In genomic region chr1:20198918-20199317, GRCh38 we compare ENCODE assay signal across 1 cellular context.
TF ChIP-seq lines count a peak whose summit lies in the region.

No MANE protein-coding gene starts in this region.

TF ChIP-seq in K562, 482 proteins besides CTCF, POLR2A, EP300 and RAD21 (continued from another document and continues in another):
- peak; percentile 83 for TF ChIP-seq MGA (IDR thresholded peaks at IDR 0.05)
- TF ChIP-seq STAT6 (CRISPR knock-in tag; IDR thresholded peaks at IDR 0.05): no peak
- TF ChIP-seq TAF15 (IDR thresholded peaks at IDR 0.05; ENCODE audit: low read depth, low read length): no peak
- no peak for TF ChIP-seq ZNF518B (CRISPR knock-in tag; IDR thresholded peaks at IDR 0.05)
- TF ChIP-seq ZNF436 (CRISPR knock-in tag; IDR thresholded peaks at IDR 0.05): no peak
- no peak for TF ChIP-seq SAFB (IDR thresholded peaks at IDR 0.05; ENCODE audit: borderline replicate concordance, low read depth, low read length)
- TF ChIP-seq HIVEP1 (CRISPR knock-in tag; IDR thresholded peaks at IDR 0.05): no peak
- no peak for TF ChIP-seq SRSF3 (IDR thresholded peaks at IDR 0.05; ENCODE audit: insufficient read depth, low read length)
- no peak for TF ChIP-seq SAFB2 (IDR thresholded peaks at IDR 0.05; ENCODE audit: borderline replicate concordance, low read depth, low read length, severe bottlenecking)
- TF ChIP-seq LCOR (CRISPR knock-in tag; IDR thresholded peaks at IDR 0.05): no peak
- peak; percentile 72 for TF ChIP-seq BHLHE40 (IDR thresholded peaks at IDR 0.05; ENCODE audit: low read length)
- TF ChIP-seq RUNX1 (IDR thresholded peaks at IDR 0.05; ENCODE audit: low read depth): no peak
- peak; percentile 68; the same call in 1 of the 2 replicates for TF ChIP-seq MECOM (CRISPR knock-in tag; IDR thresholded peaks at IDR 0.05)
- no peak for TF ChIP-seq BRCA1 (IDR thresholded peaks at IDR 0.05)
- no peak for TF ChIP-seq BRCA1 (CRISPR knock-in tag; IDR thresholded peaks at IDR 0.05)
- TF ChIP-seq HLTF (IDR thresholded peaks at IDR 0.05): no peak
- no peak for TF ChIP-seq NKRF (IDR thresholded peaks at IDR 0.05; ENCODE audit: borderline replicate concordance)
- no peak for TF ChIP-seq ZFX (CRISPR knock-in tag; IDR thresholded peaks at IDR 0.05)
- peak; percentile 69 for TF ChIP-seq POLR2AphosphoS5 (IDR thresholded peaks at IDR 0.05; ENCODE audit: control insufficient read depth, insufficient read depth, low read depth, low read length)
- TF ChIP-seq SREBF1 (IDR thresholded peaks at IDR 0.05; ENCODE audit: borderline replicate concordance, low read depth, low read length): no peak
- TF ChIP-seq SP1 (CRISPR knock-in tag; IDR thresholded peaks at IDR 0.05): no peak
- TF ChIP-seq MCM7 (IDR thresholded peaks at IDR 0.05): no peak
- TF ChIP-seq BACH1 (tag; IDR thresholded peaks at IDR 0.05): no peak
- TF ChIP-seq ZNF165 (CRISPR knock-in tag; IDR thresholded peaks at IDR 0.05; ENCODE audit: borderline replicate concordance): no peak
- no peak for TF ChIP-seq ZKSCAN3 (CRISPR knock-in tag; IDR thresholded peaks at IDR 0.05)
- TF ChIP-seq MYNN (IDR thresholded peaks at IDR 0.05): no peak; the same call in 1 of the 2 replicates
- no peak for TF ChIP-seq MYNN (CRISPR knock-in tag; IDR thresholded peaks at IDR 0.05)
- peak; percentile 78 for TF ChIP-seq CXXC5 (CRISPR knock-in tag; IDR thresholded peaks at IDR 0.05)
- TF ChIP-seq XRCC3 (IDR thresholded peaks at IDR 0.05): no peak
- TF ChIP-seq GTF2F1 (IDR thresholded peaks at IDR 0.05; ENCODE audit: low read depth, low read length): no peak
- peak; percentile 43; the same call in 1 of the 2 replicates for TF ChIP-seq PYGO2 (tag; IDR thresholded peaks at IDR 0.05)
- no peak for TF ChIP-seq SMC3 (conservative IDR thresholded peaks at IDR 0.05; ENCODE audit: insufficient read depth, low read depth, low read length)
- TF ChIP-seq HINFP (tag; conservative IDR thresholded peaks at IDR 0.05; ENCODE audit: low read depth): no peak
- TF ChIP-seq ZNF79 (CRISPR knock-in tag; IDR thresholded peaks at IDR 0.05; ENCODE audit: low read depth): no peak
